30 cellular contexts compared by ENCODE assay signal in genomic region chr6:7680393-7681075, GRCh38. TPM values are rescaled to one million over a fixed set of nuclear protein-coding genes. Genes with fewer than 3 reads are reported as not detected.
"Had no signal": no experiment of that assay in that cellular context is flagged by ENCODE, and none has a peak within 500 bp of the region (broad histone marks: within the 10 kb centered on the region; RNA-seq: fewer than 3 reads in every experiment).

No MANE protein-coding gene starts in this region.

- H3K36me3 Mint-ChIP-seq: activated naive CD8-positive, alpha-beta T cell treated with anti-CD3 and anti-CD28 coated beads for 36 hours; brain; memory B cell; naive thymus-derived CD8-positive, alpha-beta T cell; stimulated activated memory B cell treated with anti-CD40 and anti-IgM and Interleukin-4, amounts not matched to agents 10 μg/mL and 1 μg/mL and 100 μg/mL, for 72 hours had no signal

- H3K4me1 Mint-ChIP-seq: activated naive CD8-positive, alpha-beta T cell treated with anti-CD3 and anti-CD28 coated beads for 36 hours; memory B cell; naive thymus-derived CD8-positive, alpha-beta T cell; stimulated activated memory B cell treated with anti-CD40 and anti-IgM and Interleukin-4, amounts not matched to agents 10 μg/mL and 1 μg/mL and 100 μg/mL, for 72 hours had no signal

- H3K27ac Mint-ChIP-seq: activated naive CD8-positive, alpha-beta T cell treated with anti-CD3 and anti-CD28 coated beads for 36 hours; brain; memory B cell; naive thymus-derived CD8-positive, alpha-beta T cell; stimulated activated memory B cell treated with anti-CD40 and anti-IgM and Interleukin-4, amounts not matched to agents 10 μg/mL and 1 μg/mL and 100 μg/mL, for 72 hours had no signal

- H3K9me3 ChIP-seq: ascending aorta, colonic mucosa, gastroesophageal sphincter, pancreas, prostate gland, stomach, thyroid gland, upper lobe of right lung had no signal

- ATAC-seq: gastroesophageal sphincter; naive thymus-derived CD8-positive, alpha-beta T cell; pancreas; stimulated activated memory B cell treated with anti-CD40 and anti-IgM and Interleukin-4, amounts not matched to agents 10 μg/mL and 1 μg/mL and 100 μg/mL, for 72 hours; upper lobe of right lung had no signal

- H3K4me1 ChIP-seq: ascending aorta, colonic mucosa, gastroesophageal sphincter, pancreas, prostate gland, stomach, thyroid gland, upper lobe of right lung had no signal

- H3K4me3 Mint-ChIP-seq: activated naive CD8-positive, alpha-beta T cell treated with anti-CD3 and anti-CD28 coated beads for 36 hours; brain; memory B cell; naive thymus-derived CD8-positive, alpha-beta T cell; neural crest cell; stimulated activated memory B cell treated with anti-CD40 and anti-IgM and Interleukin-4, amounts not matched to agents 10 μg/mL and 1 μg/mL and 100 μg/mL, for 72 hours had no signal

- H3K36me3 ChIP-seq: ascending aorta, cardiac muscle cell, colonic mucosa, gastroesophageal sphincter, pancreas, prostate gland, stomach, thyroid gland, upper lobe of right lung had no signal

- H3K27ac ChIP-seq: ascending aorta, cardiac muscle cell, colonic mucosa, gastroesophageal sphincter, pancreas, prostate gland, skin epidermis, stomach, thyroid gland, upper lobe of right lung, VCaP had no signal

- H3K9me3 Mint-ChIP-seq: activated naive CD8-positive, alpha-beta T cell treated with anti-CD3 and anti-CD28 coated beads for 36 hours; brain; memory B cell; neural crest cell; stimulated activated memory B cell treated with anti-CD40 and anti-IgM and Interleukin-4, amounts not matched to agents 10 μg/mL and 1 μg/mL and 100 μg/mL, for 72 hours had no signal

- DNase-seq: activated CD4-positive, alpha-beta T cell treated with anti-CD3 and anti-CD28 coated beads for 4 hours; activated CD4-positive, alpha-beta T cell treated with anti-CD3 and anti-CD28 coated beads, Interleukin-2, amount 50 U/mL, for 4 hours; activated CD8-positive, alpha-beta memory T cell treated with anti-CD3 and anti-CD28 coated beads for 24 hours; activated effector memory CD4-positive, alpha-beta T cell treated with Interleukin-2 at 50 U/mL for 16 hours; activated naive CD4-positive, alpha-beta T cell treated with Interleukin-2 at 50 U/mL for 16 hours; activated naive CD8-positive, alpha-beta T cell treated with anti-CD3 and anti-CD28 coated beads for 36 hours; cerebellar nuclear complex; colonic mucosa; effector CD8-positive, alpha-beta T cell; head of caudate nucleus; hypothalamus; naive thymus-derived CD8-positive, alpha-beta T cell; nucleus accumbens; pancreas; retina; stimulated activated CD4-positive, alpha-beta T cell treated with anti-CD3 and anti-CD28 coated beads, Interleukin-4, amount 100 ng/mL, for 24 hours; stomach; T-helper 2 cell; thyroid gland; upper lobe of right lung had no signal

- H3K4me3 ChIP-seq: ascending aorta, cardiac muscle cell, colonic mucosa, gastroesophageal sphincter, pancreas, prostate gland, skin epidermis, stomach, thyroid gland, upper lobe of right lung had no signal

- H3K27me3 ChIP-seq: ascending aorta, cardiac muscle cell, colonic mucosa, pancreas, thyroid gland, upper lobe of right lung had no signal

RNA-seq across cellular contexts. Expression of gene BMP6, which starts 45.4 kb away (rescaled TPM):
- total RNA-seq: activated naive CD8-positive, alpha-beta T cell treated with anti-CD3 and anti-CD28 coated beads for 36 hours; naive thymus-derived CD8-positive, alpha-beta T cell had no signal
- polyA plus RNA-seq: cardiac muscle cell; naive thymus-derived CD8-positive, alpha-beta T cell had no signal
